In the genomic region with DNA sequence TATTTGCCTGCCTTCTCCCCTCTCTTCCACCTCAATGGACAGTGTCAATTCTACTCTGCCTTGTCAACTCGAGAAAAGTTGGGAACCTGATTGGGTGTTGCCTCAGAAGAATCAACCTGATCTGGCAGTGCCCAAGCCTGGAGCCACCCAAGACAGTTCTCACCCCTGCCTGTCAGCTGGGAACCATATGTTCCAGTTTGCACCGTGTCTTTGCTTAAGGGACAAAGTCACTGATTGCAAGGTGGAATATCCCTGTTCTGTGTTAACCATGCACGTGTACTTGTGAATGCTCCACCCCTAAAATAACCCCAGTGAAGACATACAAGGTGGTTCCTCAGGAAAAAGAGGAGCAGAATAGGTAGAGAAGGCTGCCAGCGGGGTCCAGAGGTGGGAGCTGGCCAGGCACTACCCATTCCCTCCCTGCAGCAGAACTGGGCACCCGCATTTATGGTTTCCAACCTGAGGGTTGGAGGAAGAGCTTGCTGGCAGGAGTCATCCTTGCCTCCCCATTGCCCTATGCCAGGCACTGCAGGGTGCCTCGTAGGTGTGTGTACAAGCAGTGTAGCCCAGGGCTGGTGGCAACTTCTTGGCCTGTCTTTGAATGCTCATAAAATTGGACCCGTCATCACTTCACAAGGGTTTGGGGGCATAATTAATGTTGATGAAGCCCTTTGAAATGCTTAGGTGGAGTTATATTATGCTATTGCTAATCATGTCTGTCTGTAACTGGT, we compare ENCODE assay signal across 14 cellular contexts.
"Had no signal": no experiment of that assay in that cellular context is flagged by ENCODE, and none has a peak within 500 bp of the region (broad histone marks: within the 10 kb centered on the region; RNA-seq: fewer than 3 reads in every experiment).

No MANE protein-coding gene starts in this region.

- H3K27ac Mint-ChIP-seq: activated CD4-positive, alpha-beta memory T cell treated with anti-CD3 and anti-CD28 coated beads, Interleukin-2, amount 10 ng/mL, durations not matched to agents 7 days and 5 days; activated CD4-positive, alpha-beta T cell treated with anti-CD3 and anti-CD28 coated beads for 36 hours; activated naive CD4-positive, alpha-beta T cell treated with anti-CD3 and anti-CD28 coated beads, Interleukin-2, amount 10 ng/mL, durations not matched to agents 7 days and 5 days; immature natural killer cell; memory B cell; nephron progenitor cell had no signal

- H3K27me3 ChIP-seq: sigmoid colon had no signal

- H3K4me3 Mint-ChIP-seq: activated CD4-positive, alpha-beta memory T cell treated with anti-CD3 and anti-CD28 coated beads, Interleukin-2, amount 10 ng/mL, durations not matched to agents 7 days and 5 days; activated CD4-positive, alpha-beta T cell treated with anti-CD3 and anti-CD28 coated beads for 36 hours; activated naive CD4-positive, alpha-beta T cell treated with anti-CD3 and anti-CD28 coated beads, Interleukin-2, amount 10 ng/mL, durations not matched to agents 7 days and 5 days; immature natural killer cell; memory B cell; nephron progenitor cell had no signal

- H3K9me3 Mint-ChIP-seq: activated CD4-positive, alpha-beta memory T cell treated with anti-CD3 and anti-CD28 coated beads, Interleukin-2, amount 10 ng/mL, durations not matched to agents 7 days and 5 days; activated naive CD4-positive, alpha-beta T cell treated with anti-CD3 and anti-CD28 coated beads, Interleukin-2, amount 10 ng/mL, durations not matched to agents 7 days and 5 days; immature natural killer cell; memory B cell; nephron progenitor cell had no signal

- DNase-seq: activated CD4-positive, alpha-beta memory T cell treated with anti-CD3 and anti-CD28 coated beads, Interleukin-2, amount 10 ng/mL, durations not matched to agents 7 days and 5 days; activated CD4-positive, alpha-beta T cell treated with anti-CD3 and anti-CD28 coated beads for 36 hours; activated naive CD4-positive, alpha-beta T cell treated with anti-CD3 and anti-CD28 coated beads, Interleukin-2, amount 10 ng/mL, durations not matched to agents 7 days and 5 days; dermis blood vessel endothelial cell; immature natural killer cell; nephron progenitor cell; sigmoid colon; stimulated activated CD4-positive, alpha-beta T cell treated with anti-CD3 and anti-CD28 coated beads, Interleukin-12 subunit alpha, Interleukin-12 subunit beta, amount 100 ng/mL, for 4 hours; stimulated activated naive CD4-positive, alpha-beta T cell treated with Interleukin-2 at 50 U/mL for 16 hours; SW 1271; T1000; trophoblast cell had no signal

- H3K27ac ChIP-seq: sigmoid colon, VCaP had no signal

- H3K4me1 ChIP-seq: sigmoid colon had no signal

- H3K9me3 ChIP-seq: sigmoid colon had no signal

- H3K4me3 ChIP-seq: sigmoid colon had no signal

- H3K27me3 Mint-ChIP-seq: activated CD4-positive, alpha-beta memory T cell treated with anti-CD3 and anti-CD28 coated beads, Interleukin-2, amount 10 ng/mL, durations not matched to agents 7 days and 5 days; activated CD4-positive, alpha-beta T cell treated with anti-CD3 and anti-CD28 coated beads for 36 hours; activated naive CD4-positive, alpha-beta T cell treated with anti-CD3 and anti-CD28 coated beads, Interleukin-2, amount 10 ng/mL, durations not matched to agents 7 days and 5 days; memory B cell had no signal

- ATAC-seq: activated CD4-positive, alpha-beta T cell treated with anti-CD3 and anti-CD28 coated beads for 36 hours had no signal
